1 cellular context compared by ENCODE assay signal in the genomic region with DNA sequence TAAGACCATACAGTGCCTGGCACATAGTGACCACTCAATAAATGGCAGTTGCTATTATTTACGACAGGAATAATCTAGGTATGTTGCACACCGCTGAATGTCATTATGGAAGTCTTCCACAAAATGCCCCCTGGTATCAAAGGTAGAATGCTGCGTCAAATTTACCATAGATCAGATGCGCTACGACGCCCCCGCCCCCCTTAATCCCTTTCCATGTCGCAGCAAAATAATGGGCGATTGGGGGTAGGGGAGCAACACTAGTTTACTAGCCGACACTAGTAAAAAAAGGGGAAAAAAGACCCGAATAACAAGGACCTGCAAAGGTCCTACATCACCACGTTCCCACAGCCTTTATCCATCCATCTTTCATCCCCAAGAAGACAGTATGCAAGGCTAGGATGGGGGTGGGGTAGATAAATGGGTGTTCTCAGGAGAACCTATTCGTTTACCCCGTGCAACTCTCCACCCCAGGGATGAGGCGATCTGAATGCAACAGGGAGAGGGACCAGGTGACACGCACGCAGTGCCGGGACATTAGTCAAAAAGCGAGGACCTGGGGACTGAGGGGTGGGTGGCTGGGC.
TF ChIP-seq lines count a peak whose summit lies in the region.

No MANE protein-coding gene starts in this region.

TF ChIP-seq in K562, 482 proteins besides CTCF, POLR2A, EP300 and RAD21:
- TF ChIP-seq, protein P1, sequence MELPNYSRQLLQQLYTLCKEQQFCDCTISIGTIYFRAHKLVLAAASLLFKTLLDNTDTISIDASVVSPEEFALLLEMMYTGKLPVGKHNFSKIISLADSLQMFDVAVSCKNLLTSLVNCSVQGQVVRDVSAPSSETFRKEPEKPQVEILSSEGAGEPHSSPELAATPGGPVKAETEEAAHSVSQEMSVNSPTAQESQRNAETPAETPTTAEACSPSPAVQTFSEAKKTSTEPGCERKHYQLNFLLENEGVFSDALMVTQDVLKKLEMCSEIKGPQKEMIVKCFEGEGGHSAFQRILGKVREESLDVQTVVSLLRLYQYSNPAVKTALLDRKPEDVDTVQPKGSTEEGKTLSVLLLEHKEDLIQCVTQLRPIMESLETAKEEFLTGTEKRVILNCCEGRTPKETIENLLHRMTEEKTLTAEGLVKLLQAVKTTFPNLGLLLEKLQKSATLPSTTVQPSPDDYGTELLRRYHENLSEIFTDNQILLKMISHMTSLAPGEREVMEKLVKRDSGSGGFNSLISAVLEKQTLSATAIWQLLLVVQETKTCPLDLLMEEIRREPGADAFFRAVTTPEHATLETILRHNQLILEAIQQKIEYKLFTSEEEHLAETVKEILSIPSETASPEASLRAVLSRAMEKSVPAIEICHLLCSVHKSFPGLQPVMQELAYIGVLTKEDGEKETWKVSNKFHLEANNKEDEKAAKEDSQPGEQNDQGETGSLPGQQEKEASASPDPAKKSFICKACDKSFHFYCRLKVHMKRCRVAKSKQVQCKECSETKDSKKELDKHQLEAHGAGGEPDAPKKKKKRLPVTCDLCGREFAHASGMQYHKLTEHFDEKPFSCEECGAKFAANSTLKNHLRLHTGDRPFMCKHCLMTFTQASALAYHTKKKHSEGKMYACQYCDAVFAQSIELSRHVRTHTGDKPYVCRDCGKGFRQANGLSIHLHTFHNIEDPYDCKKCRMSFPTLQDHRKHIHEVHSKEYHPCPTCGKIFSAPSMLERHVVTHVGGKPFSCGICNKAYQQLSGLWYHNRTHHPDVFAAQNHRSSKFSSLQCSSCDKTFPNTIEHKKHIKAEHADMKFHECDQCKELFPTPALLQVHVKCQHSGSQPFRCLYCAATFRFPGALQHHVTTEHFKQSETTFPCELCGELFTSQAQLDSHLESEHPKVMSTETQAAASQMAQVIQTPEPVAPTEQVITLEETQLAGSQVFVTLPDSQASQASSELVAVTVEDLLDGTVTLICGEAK (IDR thresholded peaks at IDR 0.05) = peak; percentile 50; the same call in 1 of the 2 replicates
- TF ChIP-seq, protein P1 (CRISPR knock-in tag; IDR thresholded peaks at IDR 0.05) = no peak
- TF ChIP-seq CTBP1 (IDR thresholded peaks at IDR 0.05; ENCODE audit: borderline replicate concordance) (0 out of 2 replicates have a peak, but pooled peaks have one; percentile 50), JUND (IDR thresholded peaks at IDR 0.05; ENCODE audit: borderline replicate concordance, low read depth, low read length) (no peak), JUND (tag; IDR thresholded peaks at IDR 0.05; ENCODE audit: borderline replicate concordance, low read depth, low read length) (no peak), ZFPM2 (CRISPR knock-in tag; IDR thresholded peaks at IDR 0.05) (0 out of 2 replicates have a peak, but pooled peaks have one; percentile 45), OTX1 (CRISPR knock-in tag; IDR thresholded peaks at IDR 0.05) (0 out of 2 replicates have a peak, but pooled peaks have one; percentile 18), NFE2 (IDR thresholded peaks at IDR 0.05; ENCODE audit: low read depth) (0 out of 2 replicates have a peak, but pooled peaks have one; percentile 6), SNIP1 (IDR thresholded peaks at IDR 0.05; ENCODE audit: low read depth) (no peak), MEIS2 (IDR thresholded peaks at IDR 0.05; ENCODE audit: partially characterized antibody) (peak; percentile 24), KAT7 (CRISPR knock-in tag; IDR thresholded peaks at IDR 0.05; ENCODE audit: borderline replicate concordance) (0 out of 2 replicates have a peak, but pooled peaks have one; percentile 76), EGR1 (conservative IDR thresholded peaks at IDR 0.05) (peak; percentile 47), CHD1 (IDR thresholded peaks at IDR 0.05; ENCODE audit: low read length) (peak; percentile 64), ZNF592 (IDR thresholded peaks at IDR 0.05) (no peak), TBP (optimal IDR thresholded peaks at IDR 0.05; ENCODE audit: low read depth, low read length) (peak; percentile 16), HMGXB4 (CRISPR knock-in tag; IDR thresholded peaks at IDR 0.05) (0 out of 2 replicates have a peak, but pooled peaks have one; percentile 50), ZC3H4 (CRISPR knock-in tag; IDR thresholded peaks at IDR 0.05; ENCODE audit: borderline replicate concordance) (peak; percentile 80; the same call in 1 of the 2 replicates), HDAC3 (IDR thresholded peaks at IDR 0.05; ENCODE audit: borderline replicate concordance, partially characterized antibody) (no peak), SP1 (CRISPR knock-in tag; IDR thresholded peaks at IDR 0.05) (0 out of 2 replicates have a peak, but pooled peaks have one; percentile 16), IFI16 (CRISPR knock-in tag; IDR thresholded peaks at IDR 0.05) (no peak)
- TF ChIP-seq, protein P2, sequence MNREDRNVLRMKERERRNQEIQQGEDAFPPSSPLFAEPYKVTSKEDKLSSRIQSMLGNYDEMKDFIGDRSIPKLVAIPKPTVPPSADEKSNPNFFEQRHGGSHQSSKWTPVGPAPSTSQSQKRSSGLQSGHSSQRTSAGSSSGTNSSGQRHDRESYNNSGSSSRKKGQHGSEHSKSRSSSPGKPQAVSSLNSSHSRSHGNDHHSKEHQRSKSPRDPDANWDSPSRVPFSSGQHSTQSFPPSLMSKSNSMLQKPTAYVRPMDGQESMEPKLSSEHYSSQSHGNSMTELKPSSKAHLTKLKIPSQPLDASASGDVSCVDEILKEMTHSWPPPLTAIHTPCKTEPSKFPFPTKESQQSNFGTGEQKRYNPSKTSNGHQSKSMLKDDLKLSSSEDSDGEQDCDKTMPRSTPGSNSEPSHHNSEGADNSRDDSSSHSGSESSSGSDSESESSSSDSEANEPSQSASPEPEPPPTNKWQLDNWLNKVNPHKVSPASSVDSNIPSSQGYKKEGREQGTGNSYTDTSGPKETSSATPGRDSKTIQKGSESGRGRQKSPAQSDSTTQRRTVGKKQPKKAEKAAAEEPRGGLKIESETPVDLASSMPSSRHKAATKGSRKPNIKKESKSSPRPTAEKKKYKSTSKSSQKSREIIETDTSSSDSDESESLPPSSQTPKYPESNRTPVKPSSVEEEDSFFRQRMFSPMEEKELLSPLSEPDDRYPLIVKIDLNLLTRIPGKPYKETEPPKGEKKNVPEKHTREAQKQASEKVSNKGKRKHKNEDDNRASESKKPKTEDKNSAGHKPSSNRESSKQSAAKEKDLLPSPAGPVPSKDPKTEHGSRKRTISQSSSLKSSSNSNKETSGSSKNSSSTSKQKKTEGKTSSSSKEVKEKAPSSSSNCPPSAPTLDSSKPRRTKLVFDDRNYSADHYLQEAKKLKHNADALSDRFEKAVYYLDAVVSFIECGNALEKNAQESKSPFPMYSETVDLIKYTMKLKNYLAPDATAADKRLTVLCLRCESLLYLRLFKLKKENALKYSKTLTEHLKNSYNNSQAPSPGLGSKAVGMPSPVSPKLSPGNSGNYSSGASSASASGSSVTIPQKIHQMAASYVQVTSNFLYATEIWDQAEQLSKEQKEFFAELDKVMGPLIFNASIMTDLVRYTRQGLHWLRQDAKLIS (CRISPR knock-in tag; IDR thresholded peaks at IDR 0.05) = peak; percentile 47; the same call in 1 of the 2 replicates
